ENCODE assay signal across 10 cellular contexts in genomic region chr6:47034919-47035318, GRCh38. TPM values are rescaled to one million over a fixed set of nuclear protein-coding genes. Genes with fewer than 3 reads are reported as not detected.
DNase-seq lines count a peak whose midpoint lies in the region; ATAC-seq, FAIRE-seq and TF ChIP-seq lines count a peak whose summit lies in the region.
"Had no signal": no experiment of that assay in that cellular context is flagged by ENCODE, and none has a peak within 500 bp of the region (broad histone marks: within the 10 kb centered on the region; RNA-seq: fewer than 3 reads in every experiment).

No MANE protein-coding gene starts in this region.

- 3% methylated on average over 4 to 5 of the region's 6 CpGs for WGBS in gastroesophageal sphincter (ENCODE audit: low coverage in 1 of 2), 2 donors

- H3K4me1 ChIP-seq in SJCRH30 (peaks cover 30% of the 10 kb centered on the region), gastroesophageal sphincter (peaks cover 0 to 11% (median 0%) of the 10 kb centered on the region in 3 donors)

- H3K9me3 Mint-ChIP-seq in activated CD4-positive, alpha-beta memory T cell treated with anti-CD3 and anti-CD28 coated beads for 36 hours, result no peaks in the 10 kb centered on the region

- H3K36me3 Mint-ChIP-seq in activated CD4-positive, alpha-beta memory T cell treated with anti-CD3 and anti-CD28 coated beads for 36 hours, result no peaks in the 10 kb centered on the region
- H3K36me3 Mint-ChIP-seq: activated naive CD8-positive, alpha-beta T cell had no signal

- TF ChIP-seq POLR2A in gastroesophageal sphincter (IDR thresholded peaks at IDR 0.05), result no peak

- POLR2A ChIA-PET in activated CD4-positive, alpha-beta memory T cell treated with anti-CD3 and anti-CD28 coated beads for 36 hours (lab: Charles Lee), result interaction anchor here (0.6 kb wide), 1 partner anchor 37 kb away, joined by 3 read pairs; no protein-coding TSS in a partner anchor

- no peak overlapping the region for H3K4me3 Mint-ChIP-seq in activated CD4-positive, alpha-beta memory T cell treated with anti-CD3 and anti-CD28 coated beads for 36 hours
- H3K4me3 Mint-ChIP-seq: activated naive CD8-positive, alpha-beta T cell had no signal

- H3K4me3 ChIP-seq in SJCRH30 (no peak overlapping the region), gastroesophageal sphincter (no peak overlapping the region)

- H3K27me3 ChIP-seq in SJCRH30 (peaks cover 3% of the 10 kb centered on the region; the same call in 1 of the 2 replicates), gastroesophageal sphincter (peaks cover 19% of the 10 kb centered on the region)

- H3K9me3 ChIP-seq in SJCRH30 (replicated peaks) (no peaks in the 10 kb centered on the region), gastroesophageal sphincter (no peaks in the 10 kb centered on the region)

- H3K27ac ChIP-seq in SJCRH30 (no peak overlapping the region), gastroesophageal sphincter (no peak overlapping the region)

- CTCF ChIA-PET in activated CD4-positive, alpha-beta memory T cell treated with anti-CD3 and anti-CD28 coated beads for 36 hours (lab: Charles Lee), result interaction anchor here (0.8 kb wide), 1 partner anchor 12 kb away, joined by 5 read pairs; no protein-coding TSS in a partner anchor

- no peaks in the 10 kb centered on the region for H3K4me1 Mint-ChIP-seq in activated CD4-positive, alpha-beta memory T cell treated with anti-CD3 and anti-CD28 coated beads for 36 hours (ENCODE audit: low read depth)

- TF ChIP-seq CTCF in gastroesophageal sphincter (IDR thresholded peaks at IDR 0.05), result no peak

- peak; percentile 53 for FAIRE-seq in urothelium cell line (lab: Jason Lieb, UNC)
- FAIRE-seq: A204.1 had no signal

- peak; percentile 39 for ATAC-seq in Right ventricle myocardium superior (ENCODE audit: poor library complexity)
- ATAC-seq in gastroesophageal sphincter, result peak; percentile 28
- no peak for ATAC-seq in GM18861 (IDR thresholded peaks at IDR 0.05; ENCODE audit: unreplicated experiment)
- ATAC-seq in HG03442 (IDR thresholded peaks at IDR 0.05; ENCODE audit: unreplicated experiment), result no peak

- no peak overlapping the region for H3K27ac Mint-ChIP-seq in activated CD4-positive, alpha-beta memory T cell treated with anti-CD3 and anti-CD28 coated beads for 36 hours
- H3K27ac Mint-ChIP-seq: activated naive CD8-positive, alpha-beta T cell had no signal

- no peak for DNase-seq in Right ventricle myocardium superior
- no peak for DNase-seq in cardiac septum (ENCODE audit: low spot score)
- DNase-seq in SJCRH30, result peak; percentile 91 to 98
- peak; percentile 88 for DNase-seq in urothelium cell line (ENCODE audit: low spot score)
- DNase-seq in activated CD4-positive, alpha-beta memory T cell treated with anti-CD3 and anti-CD28 coated beads for 36 hours, result no peak

- H3K36me3 ChIP-seq in SJCRH30, result no peaks in the 10 kb centered on the region
- H3K36me3 ChIP-seq in gastroesophageal sphincter, result no peaks in the 10 kb centered on the region

- intact Hi-C loops in Right ventricle myocardium superior (cut with DNase I), result no loop called here
- intact Hi-C loops in cardiac septum (cut with DNase I), result no loop called here
- intact Hi-C loops in activated CD4-positive, alpha-beta memory T cell treated with anti-CD3 and anti-CD28 coated beads for 36 hours (cut with micrococcal nuclease), result no loop called here

- peaks cover 5% of the 10 kb centered on the region for H3K27me3 Mint-ChIP-seq in activated CD4-positive, alpha-beta memory T cell treated with anti-CD3 and anti-CD28 coated beads for 36 hours

- no peak for TF ChIP-seq EP300 in gastroesophageal sphincter (IDR thresholded peaks at IDR 0.05)

RNA-seq across cellular contexts. Expression of gene ADGRF1, which starts 7.2 kb away (rescaled TPM):
- total RNA-seq in Right ventricle myocardium superior (not detected), cardiac septum (not detected), gastroesophageal sphincter (1 to 10 TPM in 1 of 4 donors, not detected in 3; 1.8 TPM)
- not detected in 2 replicates for total RNA-seq in SJCRH30 (2014; rRNA removed; shearing (Covaris generic))
- total RNA-seq in activated CD4-positive, alpha-beta memory T cell treated with anti-CD3 and anti-CD28 coated beads for 36 hours, result not detected

Comparison
In these comparisons a context has a peak if more than half of its experiments do, and no peak if none do; other contexts are left out.
1. ATAC-seq: peak in Right ventricle myocardium superior (single experiment) and gastroesophageal sphincter (single experiment); none in GM18861 (single experiment) and HG03442 (single experiment).
2. DNase-seq: peak in SJCRH30 (2 of 2) and urothelium cell line (single experiment); none in Right ventricle myocardium superior (single experiment), cardiac septum (single experiment) and activated CD4-positive, alpha-beta memory T cell treated with anti-CD3 and anti-CD28 coated beads for 36 hours (single experiment).